ENCODE assay signal across 16 cellular contexts in the genomic region with DNA sequence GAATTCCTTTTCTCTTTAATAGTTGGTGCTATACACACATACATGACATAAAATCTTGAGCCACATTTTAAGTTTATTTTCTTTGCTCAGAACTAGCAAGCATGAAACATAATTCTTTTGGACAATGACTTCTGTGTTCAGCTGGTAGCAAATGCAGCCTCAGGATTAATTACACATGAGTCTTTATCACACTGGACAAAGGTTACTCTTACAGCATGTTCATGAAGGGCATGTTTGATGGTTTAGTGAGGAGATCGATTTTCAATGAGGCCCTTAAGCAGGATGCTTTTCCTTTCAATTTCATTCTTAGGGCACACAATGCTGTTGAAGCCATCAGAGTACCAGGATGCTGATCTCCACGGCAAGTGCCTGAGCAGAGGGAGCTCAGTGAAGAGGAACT.
"Had no signal": no experiment of that assay in that cellular context is flagged by ENCODE, and none has a peak within 500 bp of the region (broad histone marks: within the 10 kb centered on the region; RNA-seq: fewer than 3 reads in every experiment).

No MANE protein-coding gene starts in this region.

- H3K4me1 ChIP-seq: upper lobe of right lung had no signal

- H3K36me3 Mint-ChIP-seq: activated naive CD8-positive, alpha-beta T cell treated with anti-CD3 and anti-CD28 coated beads for 36 hours; naive thymus-derived CD8-positive, alpha-beta T cell had no signal

- H3K27me3 ChIP-seq: upper lobe of right lung had no signal

- H3K27ac ChIP-seq: upper lobe of right lung had no signal

- H3K9me3 ChIP-seq: upper lobe of right lung had no signal

- ATAC-seq: activated CD4-positive, CD25-positive, alpha-beta regulatory T cell treated with anti-CD3 and anti-CD28 coated beads, Interleukin-2, amount 50 U/mL, for 24 hours; activated T-cell treated with anti-CD3 and anti-CD28 coated beads, Interleukin-2, amount 50 U/mL, for 72 hours; naive thymus-derived CD8-positive, alpha-beta T cell; sciatic nerve; upper lobe of right lung had no signal

- H3K4me3 ChIP-seq: upper lobe of right lung had no signal

- DNase-seq: activated gamma-delta T cell treated with Interleukin-2 at 50 U/mL for 16 hours; activated naive CD8-positive, alpha-beta T cell treated with anti-CD3 and anti-CD28 coated beads for 36 hours; activated T-cell treated with anti-CD3 and anti-CD28 coated beads, Interleukin-2, amount 50 U/mL, for 72 hours; anterior cingulate cortex; cerebellar nuclear complex; endodermal cell; erythroblast; hypothalamus; mammary epithelial cell; naive thymus-derived CD8-positive, alpha-beta T cell; stimulated activated CD4-positive, alpha-beta T cell treated with anti-CD3 and anti-CD28 coated beads, Interleukin-2, amount 100 ng/mL, for 24 hours; stimulated activated naive CD4-positive, alpha-beta T cell treated with Interleukin-2 at 50 U/mL for 16 hours; upper lobe of right lung had no signal

- H3K36me3 ChIP-seq: upper lobe of right lung had no signal

- H3K27me3 Mint-ChIP-seq: activated naive CD8-positive, alpha-beta T cell treated with anti-CD3 and anti-CD28 coated beads for 36 hours; dendritic cell treated with granulocyte-macrophage colony-stimulating factor and Interleukin-4, amounts not matched to agents 40 ng/mL and 50 ng/mL, for 4 days had no signal

- H3K4me1 Mint-ChIP-seq: activated naive CD8-positive, alpha-beta T cell treated with anti-CD3 and anti-CD28 coated beads for 36 hours; naive thymus-derived CD8-positive, alpha-beta T cell had no signal

- H3K4me3 Mint-ChIP-seq: activated naive CD8-positive, alpha-beta T cell treated with anti-CD3 and anti-CD28 coated beads for 36 hours; activated T-cell treated with anti-CD3 and anti-CD28 coated beads, Interleukin-2, amount 50 U/mL, for 72 hours; dendritic cell treated with granulocyte-macrophage colony-stimulating factor and Interleukin-4, amounts not matched to agents 40 ng/mL and 50 ng/mL, for 4 days; endodermal cell; naive thymus-derived CD8-positive, alpha-beta T cell had no signal

- H3K9me3 Mint-ChIP-seq: activated naive CD8-positive, alpha-beta T cell treated with anti-CD3 and anti-CD28 coated beads for 36 hours had no signal
